21 cellular contexts compared by ENCODE assay signal in the genomic region with DNA sequence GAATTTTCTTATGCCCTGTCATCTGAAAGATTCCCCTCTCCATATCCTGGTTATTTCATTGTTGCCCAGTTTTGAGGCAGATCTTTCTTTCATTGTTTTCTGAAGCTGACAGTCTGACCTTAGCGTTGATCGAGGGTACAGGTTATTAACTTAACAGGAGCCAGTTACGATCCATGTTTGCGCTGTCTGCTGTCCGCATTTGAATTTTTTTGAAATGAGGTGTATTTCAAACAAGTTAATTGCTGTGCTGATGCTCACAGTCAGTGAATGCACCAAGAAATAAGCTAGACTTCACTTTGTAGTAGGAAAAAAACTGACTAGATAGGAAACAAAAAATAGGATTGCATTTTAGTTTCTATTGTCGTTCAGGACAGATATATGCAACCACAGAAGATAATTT.
"Had no signal": no experiment of that assay in that cellular context is flagged by ENCODE, and none has a peak within 500 bp of the region (broad histone marks: within the 10 kb centered on the region; RNA-seq: fewer than 3 reads in every experiment).

No MANE protein-coding gene starts in this region.

- H3K9me3 Mint-ChIP-seq: activated naive CD8-positive, alpha-beta T cell treated with anti-CD3 and anti-CD28 coated beads for 36 hours; activated T-cell treated with anti-CD3 and anti-CD28 coated beads, Interleukin-2, amount 50 U/mL, for 24 hours; naive thymus-derived CD4-positive, alpha-beta T cell; neural crest cell had no signal

- H3K4me2 ChIP-seq: hepatocyte had no signal

- H3K4me3 Mint-ChIP-seq: activated naive CD8-positive, alpha-beta T cell treated with anti-CD3 and anti-CD28 coated beads for 36 hours; activated T-cell treated with anti-CD3 and anti-CD28 coated beads, Interleukin-2, amount 50 U/mL, for 24 hours; naive thymus-derived CD4-positive, alpha-beta T cell; neural crest cell had no signal

- H3K4me1 ChIP-seq: left lung, sigmoid colon, thyroid gland had no signal

- H3K36me3 Mint-ChIP-seq: activated naive CD8-positive, alpha-beta T cell treated with anti-CD3 and anti-CD28 coated beads for 36 hours; naive thymus-derived CD4-positive, alpha-beta T cell had no signal

- H2AFZ ChIP-seq: hepatocyte had no signal

- H3K9me3 ChIP-seq: left lung, sigmoid colon, thyroid gland had no signal

- H3K4me3 ChIP-seq: hepatocyte, left lung, lung, sigmoid colon, thyroid gland had no signal

- H3K27ac ChIP-seq: hepatocyte, left lung, sigmoid colon, thyroid gland had no signal

- H3K79me2 ChIP-seq: hepatocyte had no signal

- H3K36me3 ChIP-seq: left lung, sigmoid colon, thyroid gland had no signal

- H3K27ac Mint-ChIP-seq: activated naive CD8-positive, alpha-beta T cell treated with anti-CD3 and anti-CD28 coated beads for 36 hours; activated T-cell treated with anti-CD3 and anti-CD28 coated beads, Interleukin-2, amount 50 U/mL, for 24 hours had no signal

- DNase-seq: activated CD8-positive, alpha-beta memory T cell treated with anti-CD3 and anti-CD28 coated beads, Interleukin-2, amount 50 U/mL, for 4 hours; activated naive CD4-positive, alpha-beta T cell treated with Interleukin-2 at 50 U/mL for 16 hours; activated naive CD8-positive, alpha-beta T cell treated with anti-CD3 and anti-CD28 coated beads for 36 hours; activated T-cell treated with anti-CD3 and anti-CD28 coated beads, Interleukin-2, amount 50 U/mL, for 24 hours; central memory CD4-positive, alpha-beta T cell; effector memory CD4-positive, alpha-beta T cell; glutamatergic neuron; kidney glomerular epithelial cell; naive thymus-derived CD4-positive, alpha-beta T cell; sigmoid colon; stimulated activated CD4-positive, alpha-beta T cell treated with anti-CD3 and anti-CD28 coated beads, Interleukin-2, amount 100 ng/mL, for 48 hours; stimulated activated CD8-positive, alpha-beta memory T cell treated with anti-CD3 and anti-CD28 coated beads, Interleukin-4, amount 100 ng/mL, for 48 hours; stimulated activated naive CD8-positive, alpha-beta T cell treated with anti-CD3 and anti-CD28 coated beads, Interleukin-15, Interleukin-2, amounts not matched to agents 100 U/mL and 50 U/mL, for 24 hours; thyroid gland had no signal

- ATAC-seq: naive thymus-derived CD4-positive, alpha-beta T cell; stimulated activated naive CD8-positive, alpha-beta T cell treated with anti-CD3 and anti-CD28 coated beads, Interleukin-15, Interleukin-2, amounts not matched to agents 100 U/mL and 50 U/mL, for 24 hours had no signal

- H3K27me3 ChIP-seq: hepatocyte, left lung, sigmoid colon, thyroid gland had no signal

- FAIRE-seq: astrocyte, frontal cortex, TTC549 had no signal
